8 cellular contexts compared by ENCODE assay signal in genomic region chr1:108199781-108200626, GRCh38. TPM values are rescaled to one million over a fixed set of nuclear protein-coding genes. Genes with fewer than 3 reads are reported as not detected.
A peak's percentile ranks its signal among the peaks of the same experiment; 100 is the strongest.
DNase-seq lines count a peak whose midpoint lies in the region; ATAC-seq, FAIRE-seq and TF ChIP-seq lines count a peak whose summit lies in the region.

Gene SLC25A24, minus strand, starts transcription at chr1:108200343. Its CDS starts 205 bp downstream, at chr1:108200138.

- peak; percentile 46 for DNase-seq in D721Med (ENCODE audit: insufficient read length, low spot score)
- peak; percentile 67 for DNase-seq in IMR-90
- peak; percentile 87 to 88 for DNase-seq in SJCRH30
- peak; percentile 16 to 64 (median 32) for DNase-seq in activated naive CD4-positive, alpha-beta T cell (lab: John Stamatoyannopoulos, UW)
- peak in 1 of 2 donors; percentile 48 for DNase-seq in foreskin keratinocyte

- peaks cover 0 to 27% of the 10 kb centered on the region in 2 experiments; a peak in 2 of 4 replicates for H3K79me1 ChIP-seq in IMR-90 (ENCODE audit: low read depth in 1 of 2, low read length in 2 of 2)

- peak within 1 kb of the TSS; percentile 96 for H3K23ac ChIP-seq in IMR-90 (ENCODE audit: low read depth, low read length)

- H3K36me3 ChIP-seq in IMR-90 (ENCODE audit: control insufficient read depth, insufficient read depth, low read length) (peaks cover 3% of the 10 kb centered on the region; the same call in 1 of the 2 replicates), SJCRH30 (peaks cover 20% of the 10 kb centered on the region), neuron (ENCODE audit: insufficient read depth, low read length) (peaks cover 21% of the 10 kb centered on the region), subcutaneous abdominal adipose tissue (ENCODE audit: control insufficient read depth in 5 of 5, insufficient read depth in 5 of 5, low read length in 5 of 5) (peaks cover 0 to 7% (median 3%) of the 10 kb centered on the region in 5 donors)

- dilution Hi-C loops in IMR-90 (cut with HindIII; ENCODE audit: low sequenced_read_pairs, unreplicated experiment): no loop called here

- FAIRE-seq in D721Med (lab: Jason Lieb, UNC): no peak

- H3K9ac ChIP-seq in IMR-90 (ENCODE audit: low read depth, low read length) (peak within 1 kb of the TSS; percentile 99), subcutaneous abdominal adipose tissue (ENCODE audit: low read length in 5 of 5) (peak within 1 kb of the TSS; percentile 79 to 91 (median 82))

- H3K4me3 ChIP-seq in IMR-90 (ENCODE audit: insufficient read depth, low read depth, low read length) (peak within 1 kb of the TSS; percentile 100), SJCRH30 (peak within 1 kb of the TSS; percentile 97), neuron (ENCODE audit: low read length) (peak within 1 kb of the TSS; percentile 88), subcutaneous abdominal adipose tissue (ENCODE audit: low read depth in 1 of 5, low read length in 5 of 5) (peak within 1 kb of the TSS; percentile 82 to 98 (median 93))

- peak; percentile 88 for ATAC-seq in GM21423 (IDR thresholded peaks at IDR 0.05; ENCODE audit: unreplicated experiment)
- ATAC-seq in IMR-90 (ENCODE audit: low read depth): peak; percentile 98
- peak; percentile 90 for ATAC-seq in foreskin keratinocyte

- H3K27me3 ChIP-seq in IMR-90 (ENCODE audit: control insufficient read depth, insufficient read depth, low read length): no peaks in the 10 kb centered on the region
- H3K27me3 ChIP-seq in SJCRH30: no peaks in the 10 kb centered on the region
- no peaks in the 10 kb centered on the region for H3K27me3 ChIP-seq in foreskin keratinocyte
- H3K27me3 ChIP-seq in neuron (ENCODE audit: insufficient read depth, low read length): no peaks in the 10 kb centered on the region
- no peaks in the 10 kb centered on the region for H3K27me3 ChIP-seq in subcutaneous abdominal adipose tissue (ENCODE audit: control insufficient read depth in 5 of 5, insufficient read depth in 4 of 5, low read length in 5 of 5)

- H3K27ac ChIP-seq in IMR-90 (ENCODE audit: insufficient read depth, low read length) (peak within 1 kb of the TSS; percentile 99), SJCRH30 (peak within 1 kb of the TSS; percentile 81), foreskin keratinocyte (peak within 1 kb of the TSS; percentile 84), subcutaneous abdominal adipose tissue (ENCODE audit: low read depth, low read length) (peak within 1 kb of the TSS; percentile 96)

- peak within 1 kb of the TSS; percentile 92 for H3K18ac ChIP-seq in IMR-90 (ENCODE audit: low read depth, low read length)

- peak within 1 kb of the TSS; percentile 88 for H2BK120ac ChIP-seq in IMR-90 (ENCODE audit: low read depth, low read length)

- H3K56ac ChIP-seq in IMR-90 (ENCODE audit: extremely low read depth, insufficient read depth, low read length): peak within 1 kb of the TSS; percentile 96

- peak within 1 kb of the TSS; percentile 99 for H3K14ac ChIP-seq in IMR-90 (replicated peaks; ENCODE audit: low read depth, low read length)

- POLR2A ChIA-PET in IMR-90 (lab: Charles Lee; ENCODE audit: unreplicated experiment): no interaction called here

- peaks cover 9% of the 10 kb centered on the region; the same call in 1 of the 2 replicates for H3K9me1 ChIP-seq in IMR-90 (ENCODE audit: insufficient read depth, low read length)

- H4K5ac ChIP-seq in IMR-90 (ENCODE audit: low read depth, low read length): peak within 1 kb of the TSS; percentile 95

- CTCF ChIA-PET in IMR-90 (lab: Yijun Ruan, JAX): interaction anchor here (0.5 to 1.1 kb wide), 3 partner anchors 13 to 387 kb away, joined by 3 read pairs; no protein-coding TSS in a partner anchor

- TF ChIP-seq RAD21 in IMR-90 (IDR thresholded peaks at IDR 0.05; ENCODE audit: low read length): no peak

- peak within 1 kb of the TSS; percentile 100 for H3K4me2 ChIP-seq in IMR-90 (ENCODE audit: low read depth, low read length)

- peak within 1 kb of the TSS; percentile 95 for H2BK5ac ChIP-seq in IMR-90 (ENCODE audit: low read depth, low read length, poor library complexity, severe bottlenecking)

- H4K91ac ChIP-seq in IMR-90 (ENCODE audit: insufficient read depth, low read depth, low read length): peak within 1 kb of the TSS; percentile 96

- no peak for TF ChIP-seq CTCF in D721Med (IDR thresholded peaks at IDR 0.05; ENCODE audit: insufficient read depth, missing control alignments)
- TF ChIP-seq CTCF in IMR-90 (conservative IDR thresholded peaks at IDR 0.05; ENCODE audit: low read depth, low read length): no peak
- no peak for TF ChIP-seq CTCF in foreskin keratinocyte (conservative IDR thresholded peaks at IDR 0.05)

- peak within 1 kb of the TSS; percentile 82 to 92 for H4K8ac ChIP-seq in IMR-90 (ENCODE audit: low read depth in 2 of 2, low read length in 2 of 2)

- H3K4me1 ChIP-seq in IMR-90 (ENCODE audit: control insufficient read depth, insufficient read depth, low read length) (peaks cover 2% of the 10 kb centered on the region; the same call in 1 of the 2 replicates), SJCRH30 (peaks cover 5% of the 10 kb centered on the region; the same call in 1 of the 2 replicates), foreskin keratinocyte (no peaks in the 10 kb centered on the region), neuron (ENCODE audit: insufficient read depth, low read length) (peaks cover 14% of the 10 kb centered on the region), subcutaneous abdominal adipose tissue (ENCODE audit: control insufficient read depth in 5 of 5, insufficient read depth in 5 of 5, low read length in 5 of 5) (peaks cover 7 to 48% (median 36%) of the 10 kb centered on the region in 5 donors)

- 0% methylated on average over 44 of the region's 96 CpGs; no CpG with 5 or more reads in 1 of the 2 experiments for WGBS in IMR-90 (ENCODE audit: extremely low coverage in 2 of 2, insufficient read length in 1 of 2), 2 experiments

- in situ Hi-C loops in IMR-90 (cut with MboI; ENCODE audit: low sequenced_read_pairs): no loop called here

- intact Hi-C loops in IMR-90 (cut with micrococcal nuclease): loop anchor here (10.0 kb wide), 1 partner anchor 415 kb away; no protein-coding TSS in a partner anchor

- no peak; the same call in none of the 2 replicates for TF ChIP-seq POLR2A in IMR-90 (IDR thresholded peaks at IDR 0.05; ENCODE audit: low read depth, low read length)

- 0 out of 3 replicates have a peak within 1 kb of the TSS, but pooled peaks have one; percentile 41 for H2BK15ac ChIP-seq in IMR-90 (ENCODE audit: low read depth, low read length)

- H3K4ac ChIP-seq in IMR-90 (ENCODE audit: low read depth, low read length): peak within 1 kb of the TSS; percentile 98

- H3K9me3 ChIP-seq in IMR-90 (ENCODE audit: control insufficient read depth, insufficient read depth, low read length) (no peaks in the 10 kb centered on the region), SJCRH30 (replicated peaks) (0 out of 2 replicates have a peak, but pooled peaks cover 4% of the 10 kb centered on the region), neuron (ENCODE audit: low read length) (peaks cover 13% of the 10 kb centered on the region), subcutaneous abdominal adipose tissue (ENCODE audit: control insufficient read depth in 5 of 5, low read length in 5 of 5) (no peaks in the 10 kb centered on the region)

- H2BK20ac ChIP-seq in IMR-90 (ENCODE audit: low read depth, low read length): peak within 1 kb of the TSS; percentile 31; the same call in 1 of the 2 replicates

- peak within 1 kb of the TSS; percentile 96 for H2AK5ac ChIP-seq in IMR-90 (ENCODE audit: low read depth, low read length)

- BruUV-seq in IMR-90 (replicated peaks; lab: Mats Ljungman, UMichigan): no TSS peak

- H4K20me1 ChIP-seq in IMR-90 (ENCODE audit: insufficient read depth, low read length): peaks cover 17% of the 10 kb centered on the region; the same call in 1 of the 2 replicates

- peak within 1 kb of the TSS; percentile 99 for H2AK9ac ChIP-seq in IMR-90 (replicated peaks; ENCODE audit: low read depth, low read length, poor library complexity)

- H2AFZ ChIP-seq in IMR-90 (replicated peaks; ENCODE audit: low read length, poor library complexity) (peak within 1 kb of the TSS; percentile 99), neuron (ENCODE audit: low read depth, low read length) (peak within 1 kb of the TSS; percentile 93)

TF ChIP-seq in IMR-90, 13 proteins besides CTCF, POLR2A, EP300 and RAD21:
- TF ChIP-seq, protein P1, sequence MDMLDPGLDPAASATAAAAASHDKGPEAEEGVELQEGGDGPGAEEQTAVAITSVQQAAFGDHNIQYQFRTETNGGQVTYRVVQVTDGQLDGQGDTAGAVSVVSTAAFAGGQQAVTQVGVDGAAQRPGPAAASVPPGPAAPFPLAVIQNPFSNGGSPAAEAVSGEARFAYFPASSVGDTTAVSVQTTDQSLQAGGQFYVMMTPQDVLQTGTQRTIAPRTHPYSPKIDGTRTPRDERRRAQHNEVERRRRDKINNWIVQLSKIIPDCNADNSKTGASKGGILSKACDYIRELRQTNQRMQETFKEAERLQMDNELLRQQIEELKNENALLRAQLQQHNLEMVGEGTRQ (IDR thresholded peaks at IDR 0.05; ENCODE audit: low read depth, low read length): no peak
- TF ChIP-seq MAZ (IDR thresholded peaks at IDR 0.05; ENCODE audit: borderline replicate concordance, low read depth, low read length) (peak; percentile 42; the same call in 1 of the 2 replicates), CEBPB (IDR thresholded peaks at IDR 0.05; ENCODE audit: low read depth, low read length) (no peak), FOS (IDR thresholded peaks at IDR 0.05; ENCODE audit: low read depth, low read length) (no peak), CHD1 (IDR thresholded peaks at IDR 0.05; ENCODE audit: low read depth, low read length) (no peak), RFX5 (IDR thresholded peaks at IDR 0.05; ENCODE audit: low read depth, low read length) (no peak)

RNA-seq across cellular contexts. Expression of gene SLC25A24, which starts in this region (rescaled TPM):
- total RNA-seq in IMR-90 (2012; rRNA removed) (20.4 and 45.3 TPM in 2 replicates), foreskin keratinocyte (60.0 and 60.9 TPM in 2 replicates)
- polyA plus RNA-seq in IMR-90 (2012; rRNA removed) (14.5 and 19.4 TPM in 2 replicates), foreskin keratinocyte (16.7 and 20.7 TPM in 2 replicates)
- polyA plus RNA-seq in IMR-90 (2012; cell fraction: cytosol; rRNA removed): 3.4 and 6.4 TPM in 2 replicates
- polyA plus RNA-seq in IMR-90 (2012; cell fraction: nucleus; rRNA removed; ENCODE audit: low replicate concordance): 2.0 and 8.9 TPM in 2 replicates
- 83.5 and 85.1 TPM in 2 replicates for total RNA-seq in SJCRH30 (2014; rRNA removed; shearing (Covaris generic))
